25 cellular contexts compared by ENCODE assay signal in genomic region chr1:1092890-1093609, GRCh38. TPM values are rescaled to one million over a fixed set of nuclear protein-coding genes. Genes with fewer than 3 reads are reported as not detected.
DNase-seq lines count a peak whose midpoint lies in the region; ATAC-seq, FAIRE-seq and TF ChIP-seq lines count a peak whose summit lies in the region.
"Had no signal": no experiment of that assay in that cellular context is flagged by ENCODE, and none has a peak within 500 bp of the region (broad histone marks: within the 10 kb centered on the region; RNA-seq: fewer than 3 reads in every experiment).

No MANE protein-coding gene starts in this region.

- peaks cover 2% of the 10 kb centered on the region for H3K9me3 Mint-ChIP-seq in activated naive CD4-positive, alpha-beta T cell treated with anti-CD3 and anti-CD28 coated beads for 36 hours
- peaks cover 14% of the 10 kb centered on the region for H3K9me3 Mint-ChIP-seq in activated naive CD4-positive, alpha-beta T cell treated with anti-CD3 and anti-CD28 coated beads, Interleukin-2, amount 10 ng/mL, durations not matched to agents 7 days and 5 days
- H3K9me3 Mint-ChIP-seq in naive B cell, result no peaks in the 10 kb centered on the region
- H3K9me3 Mint-ChIP-seq: natural killer cell treated with Interleukin-12 subunit alpha and Interleukin-12 subunit beta and Interleukin-15 and Interleukin-18, amount 100 ng/mL, for 72 hours had no signal

- peaks cover 5% of the 10 kb centered on the region for H3K9me1 ChIP-seq in K562 (ENCODE audit: control insufficient read depth, insufficient read depth, low read length)

- no TSS peak for BruUV-seq in K562 (replicated peaks; lab: Mats Ljungman, UMichigan)

- peak; percentile 49 for FAIRE-seq in K562 (lab: Jason Lieb, UNC)
- FAIRE-seq: GM18507, islet of Langerhans had no signal

- no peaks in the 10 kb centered on the region for H3K79me2 ChIP-seq in K562 (ENCODE audit: control insufficient read depth, insufficient read depth, low read length)

- no peaks in the 10 kb centered on the region for H3K27me3 Mint-ChIP-seq in activated naive CD4-positive, alpha-beta T cell treated with anti-CD3 and anti-CD28 coated beads for 36 hours (ENCODE audit: low read depth)
- no peaks in the 10 kb centered on the region for H3K27me3 Mint-ChIP-seq in activated naive CD4-positive, alpha-beta T cell treated with anti-CD3 and anti-CD28 coated beads, Interleukin-2, amount 10 ng/mL, durations not matched to agents 7 days and 5 days
- no peaks in the 10 kb centered on the region for H3K27me3 Mint-ChIP-seq in naive B cell
- H3K27me3 Mint-ChIP-seq: natural killer cell treated with Interleukin-12 subunit alpha and Interleukin-12 subunit beta and Interleukin-15 and Interleukin-18, amount 100 ng/mL, for 72 hours; progenitor cell of endocrine pancreas had no signal

- H3K4me3 ChIP-seq in K562, result no peak overlapping the region
- H3K4me3 ChIP-seq in thyroid gland (replicated peaks in 1 of 3), result no peak overlapping the region
- H3K4me3 ChIP-seq: adrenal gland had no signal

- H4K20me1 ChIP-seq in K562 (replicated peaks; ENCODE audit: control insufficient read depth, insufficient read depth, low read length), result no peaks in the 10 kb centered on the region

- no peak overlapping the region for H3K4me2 ChIP-seq in K562 (ENCODE audit: insufficient read depth, low read length)

- DNase-seq in activated naive CD4-positive, alpha-beta T cell treated with anti-CD3 and anti-CD28 coated beads for 36 hours, result peak; percentile 5
- DNase-seq in activated naive CD4-positive, alpha-beta T cell treated with anti-CD3 and anti-CD28 coated beads, Interleukin-2, amount 10 ng/mL, durations not matched to agents 7 days and 5 days, result no peak
- DNase-seq in K562 (ENCODE audit: extremely low read depth in 1 of 4, low spot score in 3 of 4) (no peak), naive B cell (no peak), H4 (ENCODE audit: low spot score) (no peak), thyroid gland (no peak), Right ventricle myocardium inferior (ENCODE audit: missing footprints) (no peak)
- DNase-seq: DND-41; foreskin fibroblast; hippocampal formation; Kasumi-1; NCI-H1105; NCI-H526; stimulated activated CD4-positive, alpha-beta T cell treated with anti-CD3 and anti-CD28 coated beads, Interleukin-2, amount 100 ng/mL, for 48 hours had no signal

- H3K4me3 Mint-ChIP-seq in activated naive CD4-positive, alpha-beta T cell treated with anti-CD3 and anti-CD28 coated beads for 36 hours, result no peak overlapping the region
- no peak overlapping the region for H3K4me3 Mint-ChIP-seq in activated naive CD4-positive, alpha-beta T cell treated with anti-CD3 and anti-CD28 coated beads, Interleukin-2, amount 10 ng/mL, durations not matched to agents 7 days and 5 days
- H3K4me3 Mint-ChIP-seq in naive B cell, result peak overlapping the region in 1 of 8 donors; percentile 12
- H3K4me3 Mint-ChIP-seq: natural killer cell treated with Interleukin-12 subunit alpha and Interleukin-12 subunit beta and Interleukin-15 and Interleukin-18, amount 100 ng/mL, for 72 hours had no signal

- peaks cover 2% of the 10 kb centered on the region; the same call in 1 of the 2 replicates for H3K9me3 ChIP-seq in K562 (replicated peaks; ENCODE audit: control insufficient read depth, insufficient read depth, low read depth, low read length)
- no peaks in the 10 kb centered on the region for H3K9me3 ChIP-seq in thyroid gland
- H3K9me3 ChIP-seq: adrenal gland had no signal

- TF ChIP-seq POLR2A in K562 (conservative IDR thresholded peaks at IDR 0.05), result no peak
- no peak for TF ChIP-seq POLR2A in thyroid gland (IDR thresholded peaks at IDR 0.05)

- no peak overlapping the region for H3K27ac ChIP-seq in K562 (ENCODE audit: extremely low read depth, low read depth, low read length)
- H3K27ac ChIP-seq in thyroid gland, result no peak overlapping the region
- H3K27ac ChIP-seq: adrenal gland, epithelial cell of prostate had no signal

- H3K4me1 ChIP-seq in K562 (replicated peaks in 1 of 2; ENCODE audit: control insufficient read depth in 2 of 2, insufficient read depth in 2 of 2, low read length in 2 of 2) (peaks cover 0 to 43% of the 10 kb centered on the region in 2 experiments; a peak in 3 of 5 replicates), thyroid gland (no peaks in the 10 kb centered on the region)
- H3K4me1 ChIP-seq: adrenal gland had no signal

- H3K36me3 ChIP-seq in K562 (ENCODE audit: control insufficient read depth, insufficient read depth, low read length) (no peaks in the 10 kb centered on the region), thyroid gland (no peaks in the 10 kb centered on the region)
- H3K36me3 ChIP-seq: adrenal gland had no signal

- H3K9ac ChIP-seq in K562 (ENCODE audit: insufficient read depth in 1 of 2, low read depth in 2 of 2, low read length in 2 of 2), result no peak overlapping the region

- no peaks in the 10 kb centered on the region for H3K36me3 Mint-ChIP-seq in activated naive CD4-positive, alpha-beta T cell treated with anti-CD3 and anti-CD28 coated beads for 36 hours (ENCODE audit: low read depth)
- H3K36me3 Mint-ChIP-seq in activated naive CD4-positive, alpha-beta T cell treated with anti-CD3 and anti-CD28 coated beads, Interleukin-2, amount 10 ng/mL, durations not matched to agents 7 days and 5 days, result no peaks in the 10 kb centered on the region
- no peaks in the 10 kb centered on the region for H3K36me3 Mint-ChIP-seq in naive B cell
- H3K36me3 Mint-ChIP-seq: natural killer cell treated with Interleukin-12 subunit alpha and Interleukin-12 subunit beta and Interleukin-15 and Interleukin-18, amount 100 ng/mL, for 72 hours had no signal

- TF ChIP-seq CTCF in K562 (IDR thresholded peaks at IDR 0.05 in 2 of 3, conservative IDR thresholded peaks at IDR 0.05 in 1 of 3; ENCODE audit: insufficient read depth in 2 of 3, low read depth in 1 of 3, low read length in 3 of 3) (no peak), thyroid gland (IDR thresholded peaks at IDR 0.05) (no peak)

- POLR2A ChIA-PET in K562 (lab: Yijun Ruan, JAX), result interaction anchor here (0.7 to 1.2 kb wide), 2 partner anchors 9 to 255 kb away, joined by 3 to 4 read pairs; no protein-coding TSS in a partner anchor

- 85% methylated on average over 13 of the region's 14 CpGs for WGBS in K562 (ENCODE audit: insufficient coverage, low coverage, missing lambda C conversion rate)
- 90 to 93% methylated on average over 14 of the region's 14 CpGs for WGBS in thyroid gland, 2 donors

- in situ Hi-C loops in K562 (cut with MboI), result no loop called here

- CTCF ChIA-PET in activated naive CD4-positive, alpha-beta T cell treated with anti-CD3 and anti-CD28 coated beads for 36 hours (lab: Charles Lee), result no interaction called here
- CTCF ChIA-PET in activated naive CD4-positive, alpha-beta T cell treated with anti-CD3 and anti-CD28 coated beads, Interleukin-2, amount 10 ng/mL, durations not matched to agents 7 days and 5 days (lab: Charles Lee), result no interaction called here
- CTCF ChIA-PET in K562 (lab: Yijun Ruan, JAX; ENCODE audit: low intra/inter-chr PET ratio), result no interaction called here

- intact Hi-C loops in activated naive CD4-positive, alpha-beta T cell treated with anti-CD3 and anti-CD28 coated beads for 36 hours (cut with micrococcal nuclease), result no loop called here
- intact Hi-C loops in K562 (cut with micrococcal nuclease), result no loop called here
- intact Hi-C loops in thyroid gland (cut with DNase I), result no loop called here
- intact Hi-C loops in Right ventricle myocardium inferior (cut with DNase I), result no loop called here

- no peak for TF ChIP-seq RAD21 in K562 (CRISPR knock-in tag; conservative IDR thresholded peaks at IDR 0.05 in 1 of 2, IDR thresholded peaks at IDR 0.05 in 1 of 2)

- no peaks in the 10 kb centered on the region for H3K27me3 ChIP-seq in K562 (ENCODE audit: control insufficient read depth in 2 of 2, insufficient read depth in 2 of 2, low read length in 2 of 2)
- no peaks in the 10 kb centered on the region for H3K27me3 ChIP-seq in thyroid gland
- H3K27me3 ChIP-seq: adrenal gland had no signal

- H2AFZ ChIP-seq in K562 (ENCODE audit: low read depth, low read length), result no peak overlapping the region

- peak overlapping the region; percentile 36 for H3K27ac Mint-ChIP-seq in activated naive CD4-positive, alpha-beta T cell treated with anti-CD3 and anti-CD28 coated beads for 36 hours
- no peak overlapping the region for H3K27ac Mint-ChIP-seq in activated naive CD4-positive, alpha-beta T cell treated with anti-CD3 and anti-CD28 coated beads, Interleukin-2, amount 10 ng/mL, durations not matched to agents 7 days and 5 days
- H3K27ac Mint-ChIP-seq in naive B cell, result peak overlapping the region in 4 of 6 donors; percentile 19 to 84 (median 61)
- H3K27ac Mint-ChIP-seq: activated T-helper 2 cell treated with anti-CD3 and anti-CD28 coated beads, Interferon-gamma antibody, Interleukin-2, Interleukin-4, amounts not matched to agents 10 μg/mL and 5 μg/mL and 100 μg/mL, durations not matched to agents 14 hours and 24 hours and 36 hours; natural killer cell treated with Interleukin-12 subunit alpha and Interleukin-12 subunit beta and Interleukin-15 and Interleukin-18, amount 100 ng/mL, for 72 hours had no signal

- H3K4me1 Mint-ChIP-seq in activated naive CD4-positive, alpha-beta T cell treated with anti-CD3 and anti-CD28 coated beads for 36 hours (ENCODE audit: low read depth), result peaks cover 11% of the 10 kb centered on the region
- H3K4me1 Mint-ChIP-seq in activated naive CD4-positive, alpha-beta T cell treated with anti-CD3 and anti-CD28 coated beads, Interleukin-2, amount 10 ng/mL, durations not matched to agents 7 days and 5 days, result peaks cover 3% of the 10 kb centered on the region
- H3K4me1 Mint-ChIP-seq in naive B cell, result peaks cover 0 to 4% (median 3%) of the 10 kb centered on the region in 3 donors

- no peak for TF ChIP-seq EP300 in K562 (IDR thresholded peaks at IDR 0.05; ENCODE audit: low read length)

- ATAC-seq in K562, result no peak
- ATAC-seq in naive B cell (ENCODE audit: low read depth in 2 of 2), result peak; percentile 35 to 81
- no peak for ATAC-seq in HG03457 (IDR thresholded peaks at IDR 0.05; ENCODE audit: unreplicated experiment)
- ATAC-seq in Right ventricle myocardium inferior, result no peak
- ATAC-seq: natural killer cell treated with Interleukin-12 subunit alpha and Interleukin-12 subunit beta and Interleukin-15 and Interleukin-18, amount 100 ng/mL, for 72 hours had no signal

RNA-seq across cellular contexts. Expression of gene RNF223, which starts 18.9 kb away (rescaled TPM):
- not detected for total RNA-seq in activated naive CD4-positive, alpha-beta T cell treated with anti-CD3 and anti-CD28 coated beads for 36 hours
- 0.35 TPM in 1 of 2 replicates, not detected in the other for total RNA-seq in K562 (2011; cell fraction: chromatin; rRNA removed; ENCODE audit: low replicate concordance)
- 0.17 TPM in 1 of 2 replicates, not detected in the other for total RNA-seq in K562 (2011; cell fraction: nucleolus; rRNA removed)
- not detected in 2 replicates for total RNA-seq in K562 (2011; cell fraction: nucleoplasm; rRNA removed)
- total RNA-seq in K562 (2014; rRNA removed) (0.32 TPM in 1 of 2 replicates, not detected in the other), K562 (2014; rRNA removed; fragmentation: Illumina TruSeq; extraction: Trizol) (not detected in 2 replicates), K562 (2015; rRNA removed; fragmentation: Illumina TruSeq; extraction: Trizol) (not detected in 2 replicates), K562 (2021) (not detected in 2 replicates), thyroid gland (not detected), Right ventricle myocardium inferior (not detected)
- polyA plus RNA-seq in K562 (2011; rRNA removed) (0.04 TPM in 2 replicates), K562 (2014; fragmentation: Illumina TruSeq; extraction: Trizol) (not detected in 2 replicates), K562 (2014; fragmentation: Nextera tagmentation; extraction: Ambion mirVana) (not detected), K562 (2014; rRNA removed) (not detected in 2 replicates), naive B cell (ENCODE audit: low read depth in 6 of 6) (not detected)
- 0.04 and 0.06 TPM in 2 replicates for polyA plus RNA-seq in K562 (2011; cell fraction: cytosol; rRNA removed)
- 0.06 and 0.07 TPM in 2 replicates for polyA plus RNA-seq in K562 (2011; cell fraction: nucleus; rRNA removed)
- polyA plus RNA-seq in K562 (2012), result 0.04 and 0.11 TPM in 2 replicates
- not detected in 2 replicates for polyA minus RNA-seq in K562 (2011; rRNA and poly(A)+ RNA removed)
- polyA minus RNA-seq in K562 (2011; cell fraction: cytosol; rRNA and poly(A)+ RNA removed), result not detected in 2 replicates
- polyA minus RNA-seq in K562 (2011; cell fraction: nucleus; rRNA and poly(A)+ RNA removed), result 0.13 and 0.22 TPM in 2 replicates
- not detected in 2 replicates for total RNA-seq in H4 (2014; rRNA removed; shearing (Covaris generic))
- total RNA-seq: activated T-helper 2 cell treated with anti-CD3 and anti-CD28 coated beads, Interferon-gamma antibody, Interleukin-2, Interleukin-4, amounts not matched to agents 10 μg/mL and 5 μg/mL and 100 μg/mL, durations not matched to agents 14 hours and 24 hours and 36 hours; adrenal gland; HT1080; mesenteric fat pad; natural killer cell treated with Interleukin-12 subunit alpha and Interleukin-12 subunit beta and Interleukin-15 and Interleukin-18, amount 100 ng/mL, for 72 hours; progenitor cell of endocrine pancreas; subcutaneous adipose tissue had no signal

RNA-seq across cellular contexts. Expression of gene C1orf159, which starts 22.8 kb away (rescaled TPM):
- total RNA-seq in activated naive CD4-positive, alpha-beta T cell treated with anti-CD3 and anti-CD28 coated beads for 36 hours, result 10 to 100 TPM; 14.9 to 18.6 TPM
- total RNA-seq in K562 (2011; cell fraction: chromatin; rRNA removed; ENCODE audit: low replicate concordance), result 35.9 and 114 TPM in 2 replicates
- 121 and 123 TPM in 2 replicates for total RNA-seq in K562 (2011; cell fraction: nucleolus; rRNA removed)
- 60.4 and 67.1 TPM in 2 replicates for total RNA-seq in K562 (2011; cell fraction: nucleoplasm; rRNA removed)
- total RNA-seq in K562 (2014; rRNA removed) (34.0 and 50.2 TPM in 2 replicates), K562 (2014; rRNA removed; fragmentation: Illumina TruSeq; extraction: Trizol) (1.0 and 1.4 TPM in 2 replicates), K562 (2015; rRNA removed; fragmentation: Illumina TruSeq; extraction: Trizol) (10.6 and 12.2 TPM in 2 replicates), K562 (2021) (42.3 and 46.4 TPM in 2 replicates), thyroid gland (10 to 100 TPM; 10.3 to 27.6 (median 19.6) TPM), Right ventricle myocardium inferior (2.9 TPM)
- polyA plus RNA-seq in K562 (2011; rRNA removed) (13.2 and 23.8 TPM in 2 replicates), K562 (2014; fragmentation: Illumina TruSeq; extraction: Trizol) (6.3 and 17.8 TPM in 2 replicates), K562 (2014; fragmentation: Nextera tagmentation; extraction: Ambion mirVana) (under 1 TPM; 0.28 to 0.60 TPM), K562 (2014; rRNA removed) (52.8 and 54.9 TPM in 2 replicates), naive B cell (ENCODE audit: low read depth in 6 of 6) (1 to 10 TPM in 5 of 6 donors, not detected in 1; 2.0 to 6.3 (median 4.3) TPM)
- 21.2 and 54.5 TPM in 2 replicates for polyA plus RNA-seq in K562 (2011; cell fraction: cytosol; rRNA removed)
- 125 and 192 TPM in 2 replicates for polyA plus RNA-seq in K562 (2011; cell fraction: nucleus; rRNA removed)
- polyA plus RNA-seq in K562 (2012), result 23.9 and 32.3 TPM in 2 replicates
- 3.2 and 3.9 TPM in 2 replicates for polyA minus RNA-seq in K562 (2011; rRNA and poly(A)+ RNA removed)
- 12.4 and 13.6 TPM in 2 replicates for polyA minus RNA-seq in K562 (2011; cell fraction: cytosol; rRNA and poly(A)+ RNA removed)
- 34.3 and 38.5 TPM in 2 replicates for polyA minus RNA-seq in K562 (2011; cell fraction: nucleus; rRNA and poly(A)+ RNA removed)
- total RNA-seq in H4 (2014; rRNA removed; shearing (Covaris generic)), result 11.8 and 16.4 TPM in 2 replicates

Comparison
In these comparisons a context has a peak if more than half of its experiments do, and no peak if none do; other contexts are left out.
1. ATAC-seq: peak in naive B cell (2 of 2); none in K562 (single experiment), HG03457 (single experiment) and Right ventricle myocardium inferior (single experiment).